17 cellular contexts compared by ENCODE assay signal in genomic region chr5:5739490-5739945, GRCh38.
A peak's percentile ranks its signal among the peaks of the same experiment; 100 is the strongest.
DNase-seq lines count a peak whose midpoint lies in the region; ATAC-seq and TF ChIP-seq lines count a peak whose summit lies in the region.
"Had no signal": no experiment of that assay in that cellular context is flagged by ENCODE, and none has a peak within 500 bp of the region (broad histone marks: within the 10 kb centered on the region; RNA-seq: fewer than 3 reads in every experiment).

No MANE protein-coding gene starts in this region.

- no peaks in the 10 kb centered on the region for H3K9me3 ChIP-seq in CD8-positive, alpha-beta T cell (ENCODE audit: low read length)
- H3K9me3 ChIP-seq: uterus had no signal

- H3K27ac ChIP-seq in CD8-positive, alpha-beta T cell (ENCODE audit: low read depth, low read length): no peak overlapping the region
- H3K27ac ChIP-seq: left ventricle myocardium inferior, uterus had no signal

- ATAC-seq in GM18907 (IDR thresholded peaks at IDR 0.05; ENCODE audit: unreplicated experiment): peak; percentile 22
- ATAC-seq in GM21529 (IDR thresholded peaks at IDR 0.05; ENCODE audit: unreplicated experiment): peak; percentile 16
- peak; percentile 33 for ATAC-seq in HG03175 (IDR thresholded peaks at IDR 0.05; ENCODE audit: unreplicated experiment)
- peak; percentile 77 for ATAC-seq in stimulated activated memory B cell treated with anti-CD40 and anti-IgM and Interleukin-4, amounts not matched to agents 10 μg/mL and 1 μg/mL and 100 μg/mL, for 72 hours
- no peak for ATAC-seq in CD8-positive, alpha-beta T cell
- no peak for ATAC-seq in stimulated activated naive CD8-positive, alpha-beta T cell treated with anti-CD3 and anti-CD28 coated beads, Interleukin-15, amount 100 ng/mL, for 72 hours

- peaks cover 18% of the 10 kb centered on the region for H3K36me3 Mint-ChIP-seq in stimulated activated memory B cell treated with anti-CD40 and anti-IgM and Interleukin-4, amounts not matched to agents 10 μg/mL and 1 μg/mL and 100 μg/mL, for 72 hours
- no peaks in the 10 kb centered on the region for H3K36me3 Mint-ChIP-seq in CD8-positive, alpha-beta T cell
- H3K36me3 Mint-ChIP-seq: activated CD4-positive, alpha-beta memory T cell treated with anti-CD3 and anti-CD28 coated beads for 36 hours had no signal

- no peaks in the 10 kb centered on the region for H3K27me3 ChIP-seq in CD8-positive, alpha-beta T cell (ENCODE audit: insufficient read depth, low read length)
- H3K27me3 ChIP-seq: uterus had no signal

- no peak for DNase-seq in CD8-positive, alpha-beta T cell
- no peak for DNase-seq in stimulated activated naive CD8-positive, alpha-beta T cell treated with anti-CD3 and anti-CD28 coated beads, Interleukin-15, amount 100 ng/mL, for 72 hours
- DNase-seq in KG1 (lab: John Stamatoyannopoulos, UW): no peak
- DNase-seq: activated CD4-positive, alpha-beta memory T cell treated with anti-CD3 and anti-CD28 coated beads for 36 hours; amygdala; CD4-positive, alpha-beta T cell; left ventricle myocardium inferior; NCI-H1694 treated with DMSO at 0.1 percent for 48 hours; NCI-H510A; OCI-M1; stimulated activated naive CD4-positive, alpha-beta T cell treated with Interleukin-2 at 50 U/mL for 16 hours; uterus had no signal

- peak overlapping the region; percentile 74 for H3K27ac Mint-ChIP-seq in stimulated activated memory B cell treated with anti-CD40 and anti-IgM and Interleukin-4, amounts not matched to agents 10 μg/mL and 1 μg/mL and 100 μg/mL, for 72 hours
- H3K27ac Mint-ChIP-seq in CD8-positive, alpha-beta T cell: no peak overlapping the region
- H3K27ac Mint-ChIP-seq in stimulated activated naive CD8-positive, alpha-beta T cell treated with anti-CD3 and anti-CD28 coated beads, Interleukin-15, amount 100 ng/mL, for 72 hours: no peak overlapping the region
- H3K27ac Mint-ChIP-seq: activated CD4-positive, alpha-beta memory T cell treated with anti-CD3 and anti-CD28 coated beads for 36 hours; CD4-positive, alpha-beta T cell had no signal

- CTCF ChIA-PET in CD8-positive, alpha-beta T cell (lab: Charles Lee): no interaction called here

- H3K36me3 ChIP-seq in CD8-positive, alpha-beta T cell (ENCODE audit: insufficient read depth, low read length): no peaks in the 10 kb centered on the region
- H3K36me3 ChIP-seq: left ventricle myocardium inferior, uterus had no signal

- H3K9me3 Mint-ChIP-seq in stimulated activated memory B cell treated with anti-CD40 and anti-IgM and Interleukin-4, amounts not matched to agents 10 μg/mL and 1 μg/mL and 100 μg/mL, for 72 hours: peaks cover 13% of the 10 kb centered on the region
- peaks cover 10% of the 10 kb centered on the region for H3K9me3 Mint-ChIP-seq in CD8-positive, alpha-beta T cell
- peaks cover 8 to 18% of the 10 kb centered on the region in 2 donors for H3K9me3 Mint-ChIP-seq in stimulated activated naive CD8-positive, alpha-beta T cell treated with anti-CD3 and anti-CD28 coated beads, Interleukin-15, amount 100 ng/mL, for 72 hours

- POLR2A ChIA-PET in CD8-positive, alpha-beta T cell (lab: Charles Lee): interaction anchor here (0.6 kb wide), 1 partner anchor 135 kb away, joined by 3 read pairs; no protein-coding TSS in a partner anchor

- no peak for TF ChIP-seq CTCF in CD8-positive, alpha-beta T cell (IDR thresholded peaks at IDR 0.05)

- H3K4me1 ChIP-seq in CD8-positive, alpha-beta T cell (ENCODE audit: insufficient read depth, low read length): no peaks in the 10 kb centered on the region
- H3K4me1 ChIP-seq: left ventricle myocardium inferior, uterus had no signal

- H3K4me1 Mint-ChIP-seq in stimulated activated memory B cell treated with anti-CD40 and anti-IgM and Interleukin-4, amounts not matched to agents 10 μg/mL and 1 μg/mL and 100 μg/mL, for 72 hours: peaks cover 58% of the 10 kb centered on the region
- no peaks in the 10 kb centered on the region for H3K4me1 Mint-ChIP-seq in CD8-positive, alpha-beta T cell (ENCODE audit: low read depth)
- H3K4me1 Mint-ChIP-seq in stimulated activated naive CD8-positive, alpha-beta T cell treated with anti-CD3 and anti-CD28 coated beads, Interleukin-15, amount 100 ng/mL, for 72 hours: no peaks in the 10 kb centered on the region

- H3K27me3 Mint-ChIP-seq in stimulated activated memory B cell treated with anti-CD40 and anti-IgM and Interleukin-4, amounts not matched to agents 10 μg/mL and 1 μg/mL and 100 μg/mL, for 72 hours: no peaks in the 10 kb centered on the region
- H3K27me3 Mint-ChIP-seq in CD8-positive, alpha-beta T cell (ENCODE audit: low read depth): peaks cover 7% of the 10 kb centered on the region
- peaks cover 18% of the 10 kb centered on the region for H3K27me3 Mint-ChIP-seq in stimulated activated naive CD8-positive, alpha-beta T cell treated with anti-CD3 and anti-CD28 coated beads, Interleukin-15, amount 100 ng/mL, for 72 hours

- intact Hi-C loops in CD8-positive, alpha-beta T cell (cut with DNase I, micrococcal nuclease): no loop called here

- H3K4me3 Mint-ChIP-seq in stimulated activated memory B cell treated with anti-CD40 and anti-IgM and Interleukin-4, amounts not matched to agents 10 μg/mL and 1 μg/mL and 100 μg/mL, for 72 hours: no peak overlapping the region
- H3K4me3 Mint-ChIP-seq in CD8-positive, alpha-beta T cell: no peak overlapping the region
- H3K4me3 Mint-ChIP-seq in stimulated activated naive CD8-positive, alpha-beta T cell treated with anti-CD3 and anti-CD28 coated beads, Interleukin-15, amount 100 ng/mL, for 72 hours: no peak overlapping the region
- H3K4me3 Mint-ChIP-seq: activated CD4-positive, alpha-beta memory T cell treated with anti-CD3 and anti-CD28 coated beads for 36 hours; CD4-positive, alpha-beta T cell had no signal

- no peak overlapping the region for H3K4me3 ChIP-seq in CD8-positive, alpha-beta T cell (ENCODE audit: low read depth, low read length)
- H3K4me3 ChIP-seq: left ventricle myocardium inferior, smooth muscle cell, uterus had no signal

Comparison
In these comparisons a context has a peak if more than half of its experiments do, and no peak if none do; other contexts are left out.
1. ATAC-seq: peak in GM18907 (single experiment), GM21529 (single experiment), HG03175 (single experiment) and stimulated activated memory B cell treated with anti-CD40 and anti-IgM and Interleukin-4, amounts not matched to agents 10 μg/mL and 1 μg/mL and 100 μg/mL, for 72 hours (single experiment); none in CD8-positive, alpha-beta T cell (single experiment) and stimulated activated naive CD8-positive, alpha-beta T cell treated with anti-CD3 and anti-CD28 coated beads, Interleukin-15, amount 100 ng/mL, for 72 hours (single experiment).